In genomic region chr4:106079616-106080015, GRCh38 we compare ENCODE assay signal across 8 cellular contexts.
"Had no signal": no experiment of that assay in that cellular context is flagged by ENCODE, and none has a peak within 500 bp of the region (broad histone marks: within the 10 kb centered on the region; RNA-seq: fewer than 3 reads in every experiment).

No MANE protein-coding gene starts in this region.

- DNase-seq: H9, HCEC 1CT had no signal

- H3K4me3 ChIP-seq: GM23338 had no signal

- H3K27ac ChIP-seq: HL-60 had no signal

- H3K4me1 Mint-ChIP-seq: GM23338, H9 had no signal

- H2AFZ ChIP-seq: GM23338 had no signal

- H3K27me3 Mint-ChIP-seq: IgD-negative memory B cell had no signal

- H3K27ac Mint-ChIP-seq: GM23338, H9, IgD-negative memory B cell had no signal

- ATAC-seq: GM23338, HepG2 had no signal

- H3K4me2 ChIP-seq: GM23338 had no signal

- FAIRE-seq: H1, H54, HepG2 had no signal

- H3K4me3 Mint-ChIP-seq: GM23338, H9 had no signal
